18 cellular contexts compared by ENCODE assay signal in genomic region chr7:155810607-155811559, GRCh38. TPM values are rescaled to one million over a fixed set of nuclear protein-coding genes. Genes with fewer than 3 reads are reported as not detected.
DNase-seq lines count a peak whose midpoint lies in the region; ATAC-seq and TF ChIP-seq lines count a peak whose summit lies in the region.
"Had no signal": no experiment of that assay in that cellular context is flagged by ENCODE, and none has a peak within 500 bp of the region (broad histone marks: within the 10 kb centered on the region; RNA-seq: fewer than 3 reads in every experiment).

No MANE protein-coding gene starts in this region.

- peaks cover 32% of the 10 kb centered on the region for H3K4me1 Mint-ChIP-seq in stimulated activated naive CD8-positive, alpha-beta T cell treated with anti-CD3 and anti-CD28 coated beads, Interleukin-15, Interleukin-2, amounts not matched to agents 100 ng/mL and 50 ng/mL, for 24 hours (ENCODE audit: low read depth)
- peaks cover 59% of the 10 kb centered on the region for H3K4me1 Mint-ChIP-seq in stimulated activated naive CD8-positive, alpha-beta T cell treated with anti-CD3 and anti-CD28 coated beads, Interleukin-15, amount 100 ng/mL, for 72 hours
- H3K4me1 Mint-ChIP-seq in mesothelial cell of epicardium (peaks cover 30% of the 10 kb centered on the region), HFFc6 (ENCODE audit: low read depth) (peaks cover 21% of the 10 kb centered on the region)
- peaks cover 21% of the 10 kb centered on the region for H3K4me1 Mint-ChIP-seq in T-helper 2 cell treated with Interferon-gamma antibody and Interleukin-4, amounts not matched to agents 5 μg/mL and 100 μg/mL, for 36 hours (ENCODE audit: low read depth)

- no peak for DNase-seq in stimulated activated naive CD8-positive, alpha-beta T cell treated with anti-CD3 and anti-CD28 coated beads, Interleukin-15, amount 100 ng/mL, for 72 hours
- DNase-seq in ecto neural progenitor cell (ENCODE audit: low spot score): peak; percentile 47
- no peak for DNase-seq in mesothelial cell of epicardium (ENCODE audit: low spot score in 2 of 2, unreplicated experiment in 2 of 2)
- no peak for DNase-seq in HFFc6
- DNase-seq in T-helper 2 cell treated with Interferon-gamma antibody and Interleukin-4, amounts not matched to agents 5 μg/mL and 100 μg/mL, for 36 hours (ENCODE audit: low spot score): no peak
- DNase-seq in HAP-1 (ENCODE audit: low spot score in 2 of 2): no peak
- DNase-seq: activated CD4-positive, alpha-beta memory T cell treated with anti-CD3 and anti-CD28 coated beads for 36 hours; NCI-H1092; NCI-H226; OCI-M1; stimulated activated CD4-positive, alpha-beta T cell treated with anti-CD3 and anti-CD28 coated beads, Interleukin-15, amount 100 ng/mL, for 24 hours; T-helper 1 cell had no signal

- H3K27me3 ChIP-seq in HAP-1 (ENCODE audit: low read depth): peaks cover 27% of the 10 kb centered on the region

- no peak for TF ChIP-seq CTCF in mesothelial cell of epicardium (IDR thresholded peaks at IDR 0.05; ENCODE audit: unreplicated experiment)
- TF ChIP-seq CTCF in HFFc6 (IDR thresholded peaks at IDR 0.05): no peak

- H3K9me3 Mint-ChIP-seq in stimulated activated naive CD8-positive, alpha-beta T cell treated with anti-CD3 and anti-CD28 coated beads, Interleukin-15, Interleukin-2, amounts not matched to agents 100 ng/mL and 50 ng/mL, for 24 hours: no peaks in the 10 kb centered on the region
- no peaks in the 10 kb centered on the region for H3K9me3 Mint-ChIP-seq in stimulated activated naive CD8-positive, alpha-beta T cell treated with anti-CD3 and anti-CD28 coated beads, Interleukin-15, amount 100 ng/mL, for 72 hours
- H3K9me3 Mint-ChIP-seq in mesothelial cell of epicardium: no peaks in the 10 kb centered on the region
- H3K9me3 Mint-ChIP-seq in HFFc6: no peaks in the 10 kb centered on the region
- H3K9me3 Mint-ChIP-seq in T-helper 2 cell treated with Interferon-gamma antibody and Interleukin-4, amounts not matched to agents 5 μg/mL and 100 μg/mL, for 36 hours: no peaks in the 10 kb centered on the region
- H3K9me3 Mint-ChIP-seq: activated CD4-positive, alpha-beta memory T cell treated with anti-CD3 and anti-CD28 coated beads for 36 hours; activated T-helper 2 cell treated with anti-CD3 and anti-CD28 coated beads, Interferon-gamma antibody, Interleukin-2, Interleukin-4, amounts not matched to agents 10 μg/mL and 5 μg/mL and 100 μg/mL, durations not matched to agents 14 hours and 24 hours and 36 hours had no signal

- no peaks in the 10 kb centered on the region for H3K36me3 ChIP-seq in HAP-1 (replicated peaks)

- H3K27ac Mint-ChIP-seq in stimulated activated naive CD8-positive, alpha-beta T cell treated with anti-CD3 and anti-CD28 coated beads, Interleukin-15, Interleukin-2, amounts not matched to agents 100 ng/mL and 50 ng/mL, for 24 hours: no peak overlapping the region
- H3K27ac Mint-ChIP-seq in stimulated activated naive CD8-positive, alpha-beta T cell treated with anti-CD3 and anti-CD28 coated beads, Interleukin-15, amount 100 ng/mL, for 72 hours: no peak overlapping the region
- H3K27ac Mint-ChIP-seq in mesothelial cell of epicardium (no peak overlapping the region), HFFc6 (no peak overlapping the region)
- no peak overlapping the region for H3K27ac Mint-ChIP-seq in T-helper 2 cell treated with Interferon-gamma antibody and Interleukin-4, amounts not matched to agents 5 μg/mL and 100 μg/mL, for 36 hours
- H3K27ac Mint-ChIP-seq: activated CD4-positive, alpha-beta memory T cell treated with anti-CD3 and anti-CD28 coated beads for 36 hours; activated T-helper 2 cell treated with anti-CD3 and anti-CD28 coated beads, Interferon-gamma antibody, Interleukin-2, Interleukin-4, amounts not matched to agents 10 μg/mL and 5 μg/mL and 100 μg/mL, durations not matched to agents 14 hours and 24 hours and 36 hours had no signal

- no peaks in the 10 kb centered on the region for H3K9me3 ChIP-seq in HAP-1

- no peak overlapping the region for H3K4me3 ChIP-seq in HAP-1

- no peaks in the 10 kb centered on the region for H3K36me3 Mint-ChIP-seq in stimulated activated naive CD8-positive, alpha-beta T cell treated with anti-CD3 and anti-CD28 coated beads, Interleukin-15, Interleukin-2, amounts not matched to agents 100 ng/mL and 50 ng/mL, for 24 hours (ENCODE audit: low read depth)
- H3K36me3 Mint-ChIP-seq in mesothelial cell of epicardium (peaks cover 1% of the 10 kb centered on the region), HFFc6 (ENCODE audit: low read depth) (no peaks in the 10 kb centered on the region)
- H3K36me3 Mint-ChIP-seq in T-helper 2 cell treated with Interferon-gamma antibody and Interleukin-4, amounts not matched to agents 5 μg/mL and 100 μg/mL, for 36 hours (ENCODE audit: low read depth): no peaks in the 10 kb centered on the region
- H3K36me3 Mint-ChIP-seq: activated CD4-positive, alpha-beta memory T cell treated with anti-CD3 and anti-CD28 coated beads for 36 hours had no signal

- in situ Hi-C loops in HAP-1 (cut with MboI; ENCODE audit: low sequenced_read_pairs): loop anchor here (10.0 to 25.0 kb wide), 3 partner anchors 351 to 1001 kb away; no protein-coding TSS in a partner anchor

- no peaks in the 10 kb centered on the region for H3K4me1 ChIP-seq in HAP-1

- H3K4me3 Mint-ChIP-seq in stimulated activated naive CD8-positive, alpha-beta T cell treated with anti-CD3 and anti-CD28 coated beads, Interleukin-15, Interleukin-2, amounts not matched to agents 100 ng/mL and 50 ng/mL, for 24 hours: peak overlapping the region; percentile 10
- no peak overlapping the region for H3K4me3 Mint-ChIP-seq in stimulated activated naive CD8-positive, alpha-beta T cell treated with anti-CD3 and anti-CD28 coated beads, Interleukin-15, amount 100 ng/mL, for 72 hours
- peak overlapping the region; percentile 24 for H3K4me3 Mint-ChIP-seq in mesothelial cell of epicardium
- no peak overlapping the region for H3K4me3 Mint-ChIP-seq in HFFc6
- no peak overlapping the region for H3K4me3 Mint-ChIP-seq in T-helper 2 cell treated with Interferon-gamma antibody and Interleukin-4, amounts not matched to agents 5 μg/mL and 100 μg/mL, for 36 hours
- H3K4me3 Mint-ChIP-seq: activated CD4-positive, alpha-beta memory T cell treated with anti-CD3 and anti-CD28 coated beads for 36 hours had no signal

- peaks cover 72% of the 10 kb centered on the region for H3K27me3 Mint-ChIP-seq in stimulated activated naive CD8-positive, alpha-beta T cell treated with anti-CD3 and anti-CD28 coated beads, Interleukin-15, Interleukin-2, amounts not matched to agents 100 ng/mL and 50 ng/mL, for 24 hours
- peaks cover 98% of the 10 kb centered on the region for H3K27me3 Mint-ChIP-seq in stimulated activated naive CD8-positive, alpha-beta T cell treated with anti-CD3 and anti-CD28 coated beads, Interleukin-15, amount 100 ng/mL, for 72 hours
- peaks cover 95% of the 10 kb centered on the region for H3K27me3 Mint-ChIP-seq in mesothelial cell of epicardium (ENCODE audit: low read depth)
- peaks cover 40% of the 10 kb centered on the region for H3K27me3 Mint-ChIP-seq in HFFc6 (ENCODE audit: insufficient read depth)
- peaks cover 78% of the 10 kb centered on the region for H3K27me3 Mint-ChIP-seq in T-helper 2 cell treated with Interferon-gamma antibody and Interleukin-4, amounts not matched to agents 5 μg/mL and 100 μg/mL, for 36 hours (ENCODE audit: low read depth)

- ATAC-seq in stimulated activated naive CD8-positive, alpha-beta T cell treated with anti-CD3 and anti-CD28 coated beads, Interleukin-15, amount 100 ng/mL, for 72 hours: no peak
- no peak for ATAC-seq in HG03159 (IDR thresholded peaks at IDR 0.05; ENCODE audit: unreplicated experiment)
- ATAC-seq: HCT116 had no signal

RNA-seq across cellular contexts. Expression of gene SHH, which starts 1.4 kb away (rescaled TPM):
- total RNA-seq in mesothelial cell of epicardium: 0.58 to 0.75 TPM (median 0.73 TPM) in 3 replicates
- total RNA-seq in HFFc6 (2021; fragmentation: NEBNext Ultra II Directional; extraction: Animal tissue kit (Norgen Biotek cat#: 25700)): not detected
- total RNA-seq: activated CD4-positive, alpha-beta memory T cell treated with anti-CD3 and anti-CD28 coated beads for 36 hours; lower leg skin; omental fat pad had no signal

Comparison
In these comparisons a context has a peak if more than half of its experiments do, and no peak if none do; other contexts are left out.
1. H3K4me3 Mint-ChIP-seq: peak in stimulated activated naive CD8-positive, alpha-beta T cell treated with anti-CD3 and anti-CD28 coated beads, Interleukin-15, Interleukin-2, amounts not matched to agents 100 ng/mL and 50 ng/mL, for 24 hours (single experiment) and mesothelial cell of epicardium (single experiment); none in stimulated activated naive CD8-positive, alpha-beta T cell treated with anti-CD3 and anti-CD28 coated beads, Interleukin-15, amount 100 ng/mL, for 72 hours (0 of 2), HFFc6 (single experiment) and T-helper 2 cell treated with Interferon-gamma antibody and Interleukin-4, amounts not matched to agents 5 μg/mL and 100 μg/mL, for 36 hours (single experiment).